9 cellular contexts compared by ENCODE assay signal in the genomic region with DNA sequence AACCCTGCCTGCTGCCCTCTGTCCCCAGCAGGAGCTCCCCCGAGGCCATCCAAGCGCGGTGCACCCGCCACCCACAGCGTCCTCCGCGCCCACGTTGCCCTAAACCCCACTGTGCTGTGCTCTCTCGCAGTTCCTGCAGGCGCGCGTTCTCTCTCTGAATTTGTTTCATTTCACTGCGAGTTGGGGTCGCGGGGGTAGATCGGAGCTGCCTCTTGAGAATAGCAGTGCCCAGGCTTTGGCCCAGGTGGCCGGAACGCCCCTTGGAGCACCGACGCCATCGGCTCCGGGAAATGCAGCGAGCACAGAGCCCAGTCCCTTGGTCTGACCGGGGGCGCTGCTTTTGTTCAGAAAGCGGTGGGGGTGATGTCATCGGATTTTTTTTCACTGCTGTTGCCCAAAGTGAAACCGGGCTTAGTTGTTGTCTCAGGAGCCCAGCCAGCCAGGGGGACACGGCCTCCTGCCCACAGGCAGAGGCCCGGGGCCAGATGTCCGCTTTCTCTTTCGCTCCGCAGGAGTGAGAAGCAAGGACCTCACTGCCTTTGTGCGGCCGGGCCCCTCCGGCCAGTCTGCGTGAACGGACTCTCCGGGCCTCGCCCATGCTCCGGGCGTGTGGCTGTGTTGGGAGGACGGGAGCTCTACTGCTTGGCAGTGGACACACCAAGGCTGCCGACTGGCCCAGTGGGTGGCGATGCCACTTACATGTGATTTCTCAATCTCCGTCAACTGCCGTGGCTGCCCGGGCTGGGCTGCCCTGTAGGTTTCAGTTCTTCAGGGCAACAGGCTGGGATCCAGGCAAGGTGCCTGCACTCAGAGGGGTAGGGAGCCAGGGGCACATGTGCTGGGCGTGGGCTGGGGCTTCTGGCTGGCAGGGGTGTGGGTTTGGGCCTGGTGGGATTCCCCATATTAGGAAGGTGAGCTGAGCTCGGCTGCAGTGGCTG. TPM values are rescaled to one million over a fixed set of nuclear protein-coding genes. Genes with fewer than 3 reads are reported as not detected.
DNase-seq lines count a peak whose midpoint lies in the region; ATAC-seq, FAIRE-seq and TF ChIP-seq lines count a peak whose summit lies in the region.
"Had no signal": no experiment of that assay in that cellular context is flagged by ENCODE, and none has a peak within 500 bp of the region (broad histone marks: within the 10 kb centered on the region; RNA-seq: fewer than 3 reads in every experiment).

No MANE protein-coding gene starts in this region.

- TF ChIP-seq POLR2A in GM12878 (IDR thresholded peaks at IDR 0.05; ENCODE audit: low read depth, low read length): peak; percentile 72

- H3K4me3 ChIP-seq in SJSA1 (peak overlapping the region; percentile 45), GM12878 (peak overlapping the region; percentile 78), retinal pigment epithelial cell (ENCODE audit: low read length) (peak overlapping the region; percentile 26)

- under 1% methylated on average over 50 of the region's 50 CpGs for WGBS in GM12878 (ENCODE audit: insufficient coverage, insufficient replicate concordance, low lambda C conversion rate, missing lambda C conversion rate)

- 0 out of 2 replicates have a peak, but pooled peaks have one; percentile 0 for TF ChIP-seq RAD21 in GM12878 (IDR thresholded peaks at IDR 0.05; ENCODE audit: insufficient read depth, low read depth, low read length)

- H4K20me1 ChIP-seq in GM12878 (ENCODE audit: control insufficient read depth, insufficient read depth): no peaks in the 10 kb centered on the region

- ATAC-seq in GM18907 (IDR thresholded peaks at IDR 0.05; ENCODE audit: unreplicated experiment) (peak; percentile 76), HG03159 (IDR thresholded peaks at IDR 0.05; ENCODE audit: unreplicated experiment) (peak; percentile 68), GM12878 (peak; percentile 91)

- H3K79me2 ChIP-seq in GM12878 (ENCODE audit: control insufficient read depth, insufficient read depth, low read length): peaks cover 34% of the 10 kb centered on the region

- SMC1A ChIA-PET in GM12878 (lab: Charles Lee; ENCODE audit: uncharacterized antibody, unreplicated experiment): interaction anchor here (0.6 to 1.5 kb wide), 8 partner anchors 12 to 83 kb away, joined by 3 to 7 read pairs (median 4); no protein-coding TSS in a partner anchor

- H3K4me1 ChIP-seq in SJSA1 (replicated peaks) (peaks cover 24% of the 10 kb centered on the region), GM12878 (ENCODE audit: control insufficient read depth, insufficient read depth, low read length) (peaks cover 30% of the 10 kb centered on the region)

- BruUV-seq in GM12878 (replicated peaks; lab: Mats Ljungman, UMichigan): no TSS peak

- H3K27me3 ChIP-seq in SJSA1 (replicated peaks) (no peaks in the 10 kb centered on the region), GM12878 (replicated peaks in 1 of 2; ENCODE audit: control insufficient read depth in 2 of 2, insufficient read depth in 2 of 2, low read length in 1 of 2) (no peaks in the 10 kb centered on the region)

- in situ Hi-C loops in GM12878 (cut with MboI): no loop called here

- peak; percentile 75 for FAIRE-seq in GM12878 (lab: Jason Lieb, UNC)
- FAIRE-seq: G401.6 had no signal

- intact Hi-C loops in GM12878 (cut with micrococcal nuclease; ENCODE audit: unreplicated experiment): loop anchor here (1.0 kb wide), 1 partner anchor 41 kb away; no protein-coding TSS in a partner anchor

- H3K27ac ChIP-seq in SJSA1 (peak overlapping the region; percentile 96), GM12878 (ENCODE audit: control insufficient read depth, insufficient read depth) (peak overlapping the region; percentile 74)

- H3K9me3 ChIP-seq in SJSA1 (replicated peaks) (no peaks in the 10 kb centered on the region), GM12878 (replicated peaks; ENCODE audit: control insufficient read depth, insufficient read depth, low read length) (no peaks in the 10 kb centered on the region)

- H3K9ac ChIP-seq in GM12878 (ENCODE audit: control insufficient read depth, insufficient read depth, low read length): peak overlapping the region; percentile 60

- POLR2A ChIA-PET in GM12878 (lab: Charles Lee): interaction anchor here (1.0 to 4.3 kb wide), 3 partner anchors 20 to 43 kb away, joined by 4 to 15 read pairs (median 7); a partner anchor contains a TSS

- H3K36me3 ChIP-seq in SJSA1: peaks cover 14% of the 10 kb centered on the region
- H3K36me3 ChIP-seq in GM12878 (ENCODE audit: control insufficient read depth in 2 of 2, insufficient read depth in 2 of 2, low read length in 1 of 2): peaks cover 4 to 13% of the 10 kb centered on the region in 2 experiments; a peak in 3 of 4 replicates

- H2AFZ ChIP-seq in GM12878 (ENCODE audit: control insufficient read depth, low read depth, low read length): peak overlapping the region; percentile 1

- TF ChIP-seq CTCF in GM12878 (IDR thresholded peaks at IDR 0.05 in 2 of 3, conservative IDR thresholded peaks at IDR 0.05 in 1 of 3; ENCODE audit: control insufficient read depth in 2 of 3, extremely low read depth in 1 of 3, insufficient read depth in 1 of 3, low read depth in 3 of 3, low read length in 3 of 3) (no peak), retinal pigment epithelial cell (conservative IDR thresholded peaks at IDR 0.05; ENCODE audit: low read depth, low read length) (no peak)

- no peak for TF ChIP-seq EP300 in GM12878 (IDR thresholded peaks at IDR 0.05; ENCODE audit: borderline replicate concordance in 1 of 2, control insufficient read depth in 1 of 2, low read depth in 2 of 2, low read length in 2 of 2)

- RAD21 ChIA-PET in GM12878 (lab: Charles Lee; ENCODE audit: unreplicated experiment): interaction anchor here (1.2 to 3.0 kb wide), 6 partner anchors 13 to 42 kb away, joined by 3 to 16 read pairs (median 8); a partner anchor contains a TSS

- DNase-seq in 8988T (peak; percentile 49), SJSA1 (ENCODE audit: low read depth in 1 of 2, low spot score in 2 of 2) (peak; percentile 95 to 96), GM12878 (ENCODE audit: low read depth, low spot score) (no peak), hepatic stellate cell (ENCODE audit: low spot score) (peak; percentile 97), retinal pigment epithelial cell (ENCODE audit: low read depth) (no peak), NCI-H2171 treated with DMSO at 0.1 percent for 48 hours (lab: John Stamatoyannopoulos, UW) (no peak)

- CTCF ChIA-PET in GM12878 (lab: Yijun Ruan, JAX): interaction anchor here (0.9 to 1.9 kb wide), 5 partner anchors 12 to 42 kb away, joined by 3 to 6 read pairs (median 3); no protein-coding TSS in a partner anchor

- H3K4me2 ChIP-seq in GM12878 (ENCODE audit: control insufficient read depth, insufficient read depth): peak overlapping the region; percentile 92

TF ChIP-seq in GM12878, 131 proteins besides CTCF, POLR2A, EP300 and RAD21 (continues in another document):
- TF ChIP-seq CREM (IDR thresholded peaks at IDR 0.05; ENCODE audit: low read depth) (0 out of 2 replicates have a peak, but pooled peaks have one; percentile 50), CHD4 (IDR thresholded peaks at IDR 0.05) (no peak), CREB1 (IDR thresholded peaks at IDR 0.05; ENCODE audit: low read depth) (0 out of 2 replicates have a peak, but pooled peaks have one; percentile 39), ZNF274 (IDR thresholded peaks at IDR 0.05; ENCODE audit: insufficient read depth, insufficient read length) (no peak)

RNA-seq across cellular contexts. Expression of a gene that starts 43.2 kb away (rescaled TPM):
- total RNA-seq in SJSA1 (2014; rRNA removed; shearing (Covaris generic)): 10.2 and 17.4 TPM in 2 replicates
- 54.8 and 57.8 TPM in 2 replicates for total RNA-seq in GM12878 (2013; cell fraction: nucleolus; rRNA removed)
- total RNA-seq in GM12878 (2014; rRNA removed) (10.6 and 11.6 TPM in 2 replicates), GM12878 (2014; rRNA removed; fragmentation: Illumina TruSeq; extraction: Trizol) (5.6 and 5.9 TPM in 2 replicates), GM12878 (2021) (30.8 and 31.8 TPM in 2 replicates)
- polyA plus RNA-seq in GM12878 (2011; ENCODE audit: low read depth): 3.2 TPM
- polyA plus RNA-seq in GM12878 (2011; rRNA removed) (2.2 and 3.6 TPM in 2 replicates), GM12878 (2014; fragmentation: Illumina TruSeq; extraction: Trizol) (2.0 and 4.0 TPM in 2 replicates), GM12878 (2014; fragmentation: Nextera tagmentation; extraction: Ambion mirVana) (under 1 TPM; 0.24 TPM), GM12878 (2014; rRNA removed) (8.5 and 10.2 TPM in 2 replicates), GM12878 (2016; fragmentation: Nextera tagmentation; extraction: Ambion mirVana) (1 to 10 TPM; 4.4 to 4.7 TPM)
- polyA plus RNA-seq in GM12878 (2011; cell fraction: cytosol; rRNA removed): 4.7 and 5.3 TPM in 2 replicates
- polyA plus RNA-seq in GM12878 (2011; cell fraction: nucleus; rRNA removed): 10.5 and 16.9 TPM in 2 replicates
- polyA plus RNA-seq in GM12878 (2012): 7.8 and 10.2 TPM in 2 replicates
- polyA minus RNA-seq in GM12878 (2011; rRNA and poly(A)+ RNA removed): 7.5 and 18.3 TPM in 2 replicates
- polyA minus RNA-seq in GM12878 (2011; cell fraction: cytosol; rRNA and poly(A)+ RNA removed): 12.9 and 15.0 TPM in 2 replicates
- polyA minus RNA-seq in GM12878 (2011; cell fraction: nucleus; rRNA and poly(A)+ RNA removed): 6.5 and 13.9 TPM in 2 replicates

RNA-seq across cellular contexts. Expression of a gene that starts 50.1 kb away (rescaled TPM):
- 37.7 and 38.2 TPM in 2 replicates for total RNA-seq in SJSA1 (2014; rRNA removed; shearing (Covaris generic))
- 44.4 and 49.6 TPM in 2 replicates for total RNA-seq in GM12878 (2013; cell fraction: nucleolus; rRNA removed)
- total RNA-seq in GM12878 (2014; rRNA removed) (18.5 and 28.5 TPM in 2 replicates), GM12878 (2014; rRNA removed; fragmentation: Illumina TruSeq; extraction: Trizol) (6.6 and 7.6 TPM in 2 replicates), GM12878 (2021) (35.3 and 43.4 TPM in 2 replicates)
- 6.4 TPM for polyA plus RNA-seq in GM12878 (2011; ENCODE audit: low read depth)
- polyA plus RNA-seq in GM12878 (2011; rRNA removed) (4.1 and 10.4 TPM in 2 replicates), GM12878 (2014; fragmentation: Illumina TruSeq; extraction: Trizol) (1.1 and 4.8 TPM in 2 replicates), GM12878 (2014; fragmentation: Nextera tagmentation; extraction: Ambion mirVana) (1 to 10 TPM in 1 of 2 experiments, under 1 TPM in 1; 0.37 to 2.2 TPM), GM12878 (2014; rRNA removed) (40.5 and 46.1 TPM in 2 replicates), GM12878 (2016; fragmentation: Nextera tagmentation; extraction: Ambion mirVana) (10 to 100 TPM; 29.2 to 33.8 TPM)
- 12.6 and 22.6 TPM in 2 replicates for polyA plus RNA-seq in GM12878 (2011; cell fraction: cytosol; rRNA removed)
- polyA plus RNA-seq in GM12878 (2011; cell fraction: nucleus; rRNA removed): 137 and 174 TPM in 2 replicates
- polyA plus RNA-seq in GM12878 (2012): 27.1 and 35.0 TPM in 2 replicates
- polyA minus RNA-seq in GM12878 (2011; rRNA and poly(A)+ RNA removed): 6.1 and 12.3 TPM in 2 replicates
- polyA minus RNA-seq in GM12878 (2011; cell fraction: cytosol; rRNA and poly(A)+ RNA removed): 8.3 and 10.4 TPM in 2 replicates
- 41.2 and 66.5 TPM in 2 replicates for polyA minus RNA-seq in GM12878 (2011; cell fraction: nucleus; rRNA and poly(A)+ RNA removed)

Comparison
In these comparisons a context has a peak if more than half of its experiments do, and no peak if none do; other contexts are left out.
1. DNase-seq: peak in 8988T (single experiment), SJSA1 (2 of 2) and hepatic stellate cell (single experiment); none in GM12878 (single experiment), retinal pigment epithelial cell (single experiment) and NCI-H2171 treated with DMSO at 0.1 percent for 48 hours (single experiment).
2. H3K4me3 ChIP-seq: peak in every context shown above with its lines; median percentile 78 in GM12878; 45 in SJSA1; 26 in retinal pigment epithelial cell.
3. Peak in every context shown above with its lines, with median percentiles within 50 percentile points of each other: ATAC-seq.